20 cellular contexts compared by ENCODE assay signal in genomic region chr6:74320715-74321114, GRCh38.
A peak's percentile ranks its signal among the peaks of the same experiment; 100 is the strongest.
DNase-seq lines count a peak whose midpoint lies in the region; ATAC-seq and TF ChIP-seq lines count a peak whose summit lies in the region.
"Had no signal": no experiment of that assay in that cellular context is flagged by ENCODE, and none has a peak within 500 bp of the region (broad histone marks: within the 10 kb centered on the region; RNA-seq: fewer than 3 reads in every experiment).

No MANE protein-coding gene starts in this region.

- H2BK20ac ChIP-seq in IMR-90 (ENCODE audit: low read depth, low read length): peak overlapping the region; percentile 74

- DNase-seq in IMR-90 (peak; percentile 6), NOMO-1 treated with DMSO at 0.1 percent for 48 hours (lab: John Stamatoyannopoulos, UW; ENCODE audit: unreplicated experiment) (no peak), NCI-H2196 (lab: John Stamatoyannopoulos, UW; ENCODE audit: unreplicated experiment) (no peak), spleen (no peak)
- DNase-seq: 8988T, MM.1S, NCI-H1092 treated with DMSO at 0.1 percent for 48 hours, NCI-H146, NCI-H2029, NCI-H345, NCI-H524 treated with DMSO at 0.1 percent for 48 hours, NCI-H82, OCI-M1, SJCRH30, T-helper 1 cell had no signal

- H2AFZ ChIP-seq in IMR-90 (replicated peaks; ENCODE audit: low read length, poor library complexity): no peak overlapping the region

- TF ChIP-seq POLR2A in IMR-90 (IDR thresholded peaks at IDR 0.05; ENCODE audit: low read depth, low read length): no peak
- TF ChIP-seq POLR2A in spleen (IDR thresholded peaks at IDR 0.05): no peak

- no peak overlapping the region for H4K5ac ChIP-seq in IMR-90 (ENCODE audit: low read depth, low read length)

- TF ChIP-seq CTCF in 22Rv1 (IDR thresholded peaks at IDR 0.05) (no peak), IMR-90 (conservative IDR thresholded peaks at IDR 0.05; ENCODE audit: low read depth, low read length) (no peak), spleen (IDR thresholded peaks at IDR 0.05 in 8 of 11, conservative IDR thresholded peaks at IDR 0.05 in 3 of 11) (no peak)

- CTCF ChIA-PET in IMR-90 (lab: Yijun Ruan, JAX): no interaction called here

- H3K36me3 ChIP-seq in IMR-90 (ENCODE audit: control insufficient read depth, insufficient read depth, low read length) (no peaks in the 10 kb centered on the region), iPS-20b (ENCODE audit: insufficient read depth, low read depth, low read length) (no peaks in the 10 kb centered on the region), spleen (no peaks in the 10 kb centered on the region)
- H3K36me3 ChIP-seq: SJCRH30 had no signal

- no peak overlapping the region for H2BK15ac ChIP-seq in IMR-90 (ENCODE audit: low read depth, low read length)

- H3K27me3 ChIP-seq in IMR-90 (ENCODE audit: control insufficient read depth, insufficient read depth, low read length) (no peaks in the 10 kb centered on the region), iPS-20b (ENCODE audit: insufficient read depth, low read length) (no peaks in the 10 kb centered on the region), spleen (replicated peaks in 1 of 7) (no peaks in the 10 kb centered on the region)
- H3K27me3 ChIP-seq: SJCRH30 had no signal

- no peak overlapping the region for H3K18ac ChIP-seq in IMR-90 (ENCODE audit: low read depth, low read length)

- in situ Hi-C loops in IMR-90 (cut with MboI; ENCODE audit: low sequenced_read_pairs): no loop called here

- no peaks in the 10 kb centered on the region for H3K9me3 ChIP-seq in IMR-90 (ENCODE audit: control insufficient read depth, insufficient read depth, low read length)
- H3K9me3 ChIP-seq in iPS-20b (ENCODE audit: insufficient read depth, low read depth, low read length): 0 out of 2 replicates have a peak, but pooled peaks cover 3% of the 10 kb centered on the region
- peaks cover 0 to 3% (median 0%) of the 10 kb centered on the region in 8 donors for H3K9me3 ChIP-seq in spleen
- H3K9me3 ChIP-seq: SJCRH30 had no signal

- no peak overlapping the region; the same call in 1 of the 2 replicates for H3K4me2 ChIP-seq in IMR-90 (ENCODE audit: low read depth, low read length)

- H3K4me3 ChIP-seq in IMR-90 (ENCODE audit: insufficient read depth, low read depth, low read length) (no peak overlapping the region), iPS-20b (ENCODE audit: low read length) (no peak overlapping the region), spleen (no peak overlapping the region)
- H3K4me3 ChIP-seq: K562, SJCRH30 had no signal

- H3K9ac ChIP-seq in IMR-90 (ENCODE audit: low read depth, low read length) (no peak overlapping the region), iPS-20b (ENCODE audit: low read depth, low read length) (peak overlapping the region; percentile 22; the same call in 1 of the 2 replicates)

- intact Hi-C loops in IMR-90 (cut with micrococcal nuclease): no loop called here
- intact Hi-C loops in spleen (cut with DNase I; ENCODE audit: low total_unique reads): no loop called here

- H2AK5ac ChIP-seq in IMR-90 (ENCODE audit: low read depth, low read length): no peak overlapping the region

- H4K8ac ChIP-seq in IMR-90 (ENCODE audit: low read depth in 2 of 2, low read length in 2 of 2): peak overlapping the region in 1 of 2 experiments; percentile 71; a peak in 1 of 4 replicates

- H3K14ac ChIP-seq in IMR-90 (replicated peaks; ENCODE audit: low read depth, low read length): 0 out of 2 replicates have a peak overlapping the region, but pooled peaks have one; percentile 70

- 0 out of 2 replicates have a peak overlapping the region, but pooled peaks have one; percentile 69 for H3K23ac ChIP-seq in IMR-90 (ENCODE audit: low read depth, low read length)

- H4K20me1 ChIP-seq in IMR-90 (ENCODE audit: insufficient read depth, low read length): no peaks in the 10 kb centered on the region

- H2AK9ac ChIP-seq in IMR-90 (replicated peaks; ENCODE audit: low read depth, low read length, poor library complexity): no peak overlapping the region

- no peak for TF ChIP-seq RAD21 in IMR-90 (IDR thresholded peaks at IDR 0.05; ENCODE audit: low read length)

- H3K56ac ChIP-seq in IMR-90 (ENCODE audit: extremely low read depth, insufficient read depth, low read length): no peak overlapping the region

- H2BK5ac ChIP-seq in IMR-90 (ENCODE audit: low read depth, low read length, poor library complexity, severe bottlenecking): no peak overlapping the region

- H3K27ac ChIP-seq in 22Rv1 (peak overlapping the region; percentile 42), IMR-90 (ENCODE audit: insufficient read depth, low read length) (no peak overlapping the region), iPS-20b (ENCODE audit: low read length) (no peak overlapping the region), spleen (no peak overlapping the region)
- H3K27ac ChIP-seq: SJCRH30 had no signal

- H3K79me1 ChIP-seq in IMR-90 (ENCODE audit: low read depth in 1 of 2, low read length in 2 of 2): no peaks in the 10 kb centered on the region

- peak overlapping the region; percentile 34; the same call in 1 of the 2 replicates for H3K4ac ChIP-seq in IMR-90 (ENCODE audit: low read depth, low read length)

- peak overlapping the region; percentile 25; the same call in 1 of the 2 replicates for H4K91ac ChIP-seq in IMR-90 (ENCODE audit: insufficient read depth, low read depth, low read length)

- dilution Hi-C loops in IMR-90 (cut with HindIII; ENCODE audit: low sequenced_read_pairs, unreplicated experiment): no loop called here

- H2BK120ac ChIP-seq in IMR-90 (ENCODE audit: low read depth, low read length): 0 out of 2 replicates have a peak overlapping the region, but pooled peaks have one; percentile 58

- POLR2A ChIA-PET in IMR-90 (lab: Charles Lee; ENCODE audit: unreplicated experiment): no interaction called here

- no TSS peak for BruUV-seq in IMR-90 (replicated peaks; lab: Mats Ljungman, UMichigan)

- no peaks in the 10 kb centered on the region for H3K9me1 ChIP-seq in IMR-90 (ENCODE audit: insufficient read depth, low read length)

- peak; percentile 67 for ATAC-seq in GM19463 (IDR thresholded peaks at IDR 0.05; ENCODE audit: unreplicated experiment)
- no peak for ATAC-seq in IMR-90 (ENCODE audit: low read depth)
- no peak for ATAC-seq in GM18858 (IDR thresholded peaks at IDR 0.05; ENCODE audit: unreplicated experiment)
- ATAC-seq: K562 had no signal

- H3K4me1 ChIP-seq in IMR-90 (ENCODE audit: control insufficient read depth, insufficient read depth, low read length): no peaks in the 10 kb centered on the region
- peaks cover 19% of the 10 kb centered on the region; the same call in 1 of the 2 replicates for H3K4me1 ChIP-seq in iPS-20b (ENCODE audit: insufficient read depth, low read length)
- no peaks in the 10 kb centered on the region for H3K4me1 ChIP-seq in spleen
- H3K4me1 ChIP-seq: SJCRH30 had no signal

TF ChIP-seq in IMR-90, 13 proteins besides CTCF, POLR2A, EP300 and RAD21:
- TF ChIP-seq RFX5 (IDR thresholded peaks at IDR 0.05; ENCODE audit: low read depth, low read length) (no peak), ELK1 (IDR thresholded peaks at IDR 0.05; ENCODE audit: borderline replicate concordance, low read depth, low read length) (no peak), CHD1 (IDR thresholded peaks at IDR 0.05; ENCODE audit: low read depth, low read length) (no peak), FOS (IDR thresholded peaks at IDR 0.05; ENCODE audit: low read depth, low read length) (no peak), MAZ (IDR thresholded peaks at IDR 0.05; ENCODE audit: borderline replicate concordance, low read depth, low read length) (no peak), CEBPB (IDR thresholded peaks at IDR 0.05; ENCODE audit: low read depth, low read length) (no peak), USF2 (IDR thresholded peaks at IDR 0.05; ENCODE audit: low read depth, low read length) (no peak), MXI1 (IDR thresholded peaks at IDR 0.05; ENCODE audit: borderline replicate concordance, low read depth, low read length) (no peak), RCOR1 (IDR thresholded peaks at IDR 0.05; ENCODE audit: insufficient replicate concordance, low read length) (no peak), SMC3 (IDR thresholded peaks at IDR 0.05; ENCODE audit: low read depth, low read length) (no peak), BHLHE40 (IDR thresholded peaks at IDR 0.05; ENCODE audit: low read depth, low read length) (no peak), NFE2L2 (IDR thresholded peaks at IDR 0.05; ENCODE audit: low read depth, low read length) (no peak), MAFK (IDR thresholded peaks at IDR 0.05; ENCODE audit: low read depth, low read length) (no peak)
